ENCODE assay signal across 8 cellular contexts in the genomic region with DNA sequence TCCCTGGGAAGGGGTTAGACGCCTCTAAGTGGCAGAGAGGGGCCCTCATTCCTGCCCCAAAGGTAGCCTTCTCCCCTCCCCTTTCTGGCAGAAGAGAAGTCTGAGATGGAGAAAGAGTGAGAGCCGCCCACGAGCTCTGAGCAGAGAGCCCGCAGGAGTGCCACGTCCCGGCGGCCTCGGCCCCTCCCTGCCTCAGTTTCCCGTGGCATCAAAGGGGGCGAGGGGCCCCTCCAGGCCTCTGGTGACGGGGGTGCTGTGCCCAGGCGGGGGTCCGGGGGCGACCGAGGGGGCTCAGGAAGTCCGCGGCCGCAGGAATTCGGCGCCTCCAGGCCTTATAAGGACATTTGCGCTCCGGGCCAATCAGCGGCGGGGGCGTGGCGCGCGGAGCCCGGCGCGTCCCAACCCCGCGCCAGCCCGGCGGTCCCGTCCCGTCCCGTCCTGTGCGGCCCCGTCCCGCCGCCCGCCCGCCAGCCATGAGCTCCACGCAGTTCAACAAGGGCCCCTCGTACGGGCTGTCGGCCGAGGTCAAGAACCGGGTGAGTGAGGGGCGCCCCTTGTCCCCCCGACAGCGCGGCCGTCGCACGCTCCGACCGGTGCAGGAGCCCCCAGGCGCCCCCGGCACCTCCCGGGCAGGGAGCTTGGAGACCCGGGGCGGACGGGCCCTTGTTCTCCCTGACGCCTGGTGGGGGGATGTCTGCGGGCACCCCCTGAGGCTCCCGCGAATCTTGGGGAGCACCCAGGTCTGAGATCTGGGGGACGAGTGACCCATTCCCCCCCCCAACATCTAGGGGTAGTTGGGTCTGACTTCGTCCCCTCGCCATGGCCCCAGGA. TPM values are rescaled to one million over a fixed set of nuclear protein-coding genes. Genes with fewer than 3 reads are reported as not detected.
A peak's percentile ranks its signal among the peaks of the same experiment; 100 is the strongest.
DNase-seq lines count a peak whose midpoint lies in the region; ATAC-seq lines count a peak whose summit lies in the region.

TSS of gene CNN2 (plus strand) at position 420 of the 831 bp plus-strand sequence. CDS start at position 474, 54 bp downstream.

- no peaks in the 10 kb centered on the region for H3K27me3 ChIP-seq in mucosa of stomach (ENCODE audit: control insufficient read depth, insufficient read depth, low read length)

- in situ Hi-C loops in G401 (cut with HindIII; ENCODE audit: low sequenced_read_pairs) = no loop called here

- no peaks in the 10 kb centered on the region for H3K36me3 ChIP-seq in mucosa of stomach (ENCODE audit: control insufficient read depth, insufficient read depth, low read length)

- H3K9ac ChIP-seq in mucosa of stomach (ENCODE audit: low read length) = peak within 1 kb of the TSS; percentile 92

- no peaks in the 10 kb centered on the region for H3K9me3 ChIP-seq in mucosa of stomach (ENCODE audit: control insufficient read depth, low read length)

- ATAC-seq in HG02588 (IDR thresholded peaks at IDR 0.05; ENCODE audit: unreplicated experiment) = peak; percentile 51

- H3K4me3 ChIP-seq in mucosa of stomach (ENCODE audit: low read length) = peak within 1 kb of the TSS; percentile 82

- H3K4me1 ChIP-seq in mucosa of stomach (ENCODE audit: control insufficient read depth, insufficient read depth, low read length) = peaks cover 30% of the 10 kb centered on the region

- DNase-seq in G401 (ENCODE audit: low spot score) = peak; percentile 33
- peak; percentile 67 for DNase-seq in NOMO-1 treated with DMSO at 0.1 percent for 48 hours (lab: John Stamatoyannopoulos, UW; ENCODE audit: unreplicated experiment)
- peak; percentile 70 for DNase-seq in activated T-cell treated with anti-CD3 and anti-CD28 coated beads for 48 hours (ENCODE audit: low read depth)
- no peak for DNase-seq in epithelial cell of prostate (ENCODE audit: low read depth, low spot score)
- peak in 10 of 49 donors; percentile 1 to 49 (median 32) for DNase-seq in substantia nigra (lab: John Stamatoyannopoulos, UW)
- no peak for DNase-seq in NCI-H1694 treated with DMSO at 0.1 percent for 48 hours (lab: John Stamatoyannopoulos, UW)

- H3K27ac ChIP-seq in epithelial cell of prostate (peak within 1 kb of the TSS; percentile 96), substantia nigra (ENCODE audit: low read depth, low read length, poor library complexity, severe bottlenecking) (peak within 1 kb of the TSS; percentile 21)

RNA-seq across cellular contexts. Expression of gene CNN2, which starts in this region (rescaled TPM):
- total RNA-seq in G401 (2014; rRNA removed; shearing (Covaris generic)) = 245 and 296 TPM in 2 replicates

Comparison
In these comparisons a context has a peak if more than half of its experiments do, and no peak if none do; other contexts are left out.
1. DNase-seq: peak in G401 (single experiment), NOMO-1 treated with DMSO at 0.1 percent for 48 hours (single experiment) and activated T-cell treated with anti-CD3 and anti-CD28 coated beads for 48 hours (single experiment); none in epithelial cell of prostate (single experiment) and NCI-H1694 treated with DMSO at 0.1 percent for 48 hours (single experiment).